Comparison of ENCODE assay signal across 8 cellular contexts in genomic region chr14:76152333-76152681, GRCh38. TPM values are rescaled to one million over a fixed set of nuclear protein-coding genes. Genes with fewer than 3 reads are reported as not detected.
A peak's percentile ranks its signal among the peaks of the same experiment; 100 is the strongest.
DNase-seq lines count a peak whose midpoint lies in the region; ATAC-seq and TF ChIP-seq lines count a peak whose summit lies in the region.

No MANE protein-coding gene starts in this region.

- DNase-seq in KG1 (lab: John Stamatoyannopoulos, UW): peak; percentile 35
- DNase-seq in T1000 (lab: John Stamatoyannopoulos, UW): peak; percentile 63
- DNase-seq in astrocyte of the cerebellum (ENCODE audit: low read depth): peak; percentile 52
- DNase-seq in hypothalamus (lab: John Stamatoyannopoulos, UW): peak in 31 of 51 donors; percentile 6 to 57 (median 26)
- DNase-seq in skeletal muscle cell (ENCODE audit: low read depth): peak; percentile 54
- no peak for DNase-seq in mesenteric fat pad (ENCODE audit: low spot score)

- H3K9me3 ChIP-seq in ES-I3 (ENCODE audit: control insufficient read depth, insufficient read depth, low read length): no peaks in the 10 kb centered on the region

- peaks cover 16% of the 10 kb centered on the region for H3K36me3 ChIP-seq in ES-I3 (ENCODE audit: insufficient read depth, low read length)

- in situ Hi-C loops in astrocyte of the cerebellum (cut with HindIII; ENCODE audit: low sequenced_read_pairs): no loop called here

- H3K4me3 ChIP-seq in astrocyte of the cerebellum (ENCODE audit: low read depth, low read length): peak overlapping the region; percentile 91
- peak overlapping the region; percentile 100 for H3K4me3 ChIP-seq in skeletal muscle cell (ENCODE audit: low read depth, low read length)

- H3K4me1 ChIP-seq in ES-I3 (ENCODE audit: insufficient read depth, low read length): peaks cover 26% of the 10 kb centered on the region

- ATAC-seq in GM21786 (IDR thresholded peaks at IDR 0.05; ENCODE audit: unreplicated experiment): peak; percentile 67

- TF ChIP-seq CTCF in astrocyte of the cerebellum (IDR thresholded peaks at IDR 0.05; ENCODE audit: low read depth, low read length, missing control alignments): no peak

- peak overlapping the region; percentile 96 for H3K9ac ChIP-seq in ES-I3 (ENCODE audit: low read depth, low read length)

RNA-seq across cellular contexts. Expression of gene GPATCH2L, which starts 0.6 kb away (rescaled TPM):
- 49.3 TPM for total RNA-seq in mesenteric fat pad
